Comparison of ENCODE assay signal across 23 cellular contexts in genomic region chr3:185896565-185896964, GRCh38.
"Had no signal": no experiment of that assay in that cellular context is flagged by ENCODE, and none has a peak within 500 bp of the region (broad histone marks: within the 10 kb centered on the region; RNA-seq: fewer than 3 reads in every experiment).

No MANE protein-coding gene starts in this region.

- H3K9me3 ChIP-seq: left lung, mucosa of descending colon, right lobe of liver, thoracic aorta, vagina had no signal

- H3K27ac ChIP-seq: dorsolateral prefrontal cortex, epithelial cell of prostate, esophagus muscularis mucosa, heart right ventricle, left lung, parathyroid adenoma, right lobe of liver, thoracic aorta, tibial nerve, vagina had no signal

- ATAC-seq: heart right ventricle; left cardiac atrium; left lung; mucosa of descending colon; natural killer cell treated with Interleukin-12 subunit alpha and Interleukin-12 subunit beta and Interleukin-15 and Interleukin-18, amount 100 ng/mL, for 72 hours; right lobe of liver; stimulated activated naive B cell treated with anti-CD40 and anti-IgM and Interleukin-4, amounts not matched to agents 10 μg/mL and 1 μg/mL and 100 μg/mL, for 72 hours had no signal

- H3K27me3 ChIP-seq: dorsolateral prefrontal cortex, esophagus muscularis mucosa, heart right ventricle, left lung, right lobe of liver, tibial nerve, vagina had no signal

- H3K36me3 ChIP-seq: esophagus muscularis mucosa, heart right ventricle, left lung, right lobe of liver, thoracic aorta, tibial nerve, vagina had no signal

- DNase-seq: dorsolateral prefrontal cortex; effector CD4-positive, alpha-beta T cell; foreskin melanocyte; glutamatergic neuron; heart right ventricle; hippocampal formation; left cardiac atrium; left lung; mesenchymal stem cell; mucosa of descending colon; naive B cell; right lobe of liver; small intestine; stimulated activated CD4-positive, alpha-beta T cell treated with anti-CD3 and anti-CD28 coated beads, Interleukin-15, amount 100 ng/mL, for 24 hours; stimulated activated CD4-positive, alpha-beta T cell treated with anti-CD3 and anti-CD28 coated beads, Interleukin-2, amount 100 ng/mL, for 48 hours; stimulated activated naive B cell treated with anti-CD40 and anti-IgM and Interleukin-4, amounts not matched to agents 10 μg/mL and 1 μg/mL and 100 μg/mL, for 72 hours had no signal

- H3K4me1 ChIP-seq: esophagus muscularis mucosa, left lung, right lobe of liver, tibial nerve, vagina had no signal

- H2AFZ ChIP-seq: parathyroid adenoma had no signal

- H3K79me2 ChIP-seq: parathyroid adenoma had no signal

- H3K9ac ChIP-seq: parathyroid adenoma had no signal

- H3K4me3 ChIP-seq: dorsolateral prefrontal cortex, esophagus muscularis mucosa, heart right ventricle, left lung, mucosa of descending colon, right lobe of liver, thoracic aorta, tibial nerve, vagina had no signal
